ENCODE assay signal across 1 cellular context in genomic region chr11:36462321-36462720, GRCh38.
TF ChIP-seq lines count a peak whose summit lies in the region.

No MANE protein-coding gene starts in this region.

TF ChIP-seq in IMR-90, 13 proteins besides CTCF, POLR2A, EP300 and RAD21:
- no peak for TF ChIP-seq CEBPB (IDR thresholded peaks at IDR 0.05; ENCODE audit: low read depth, low read length)
